30 cellular contexts compared by ENCODE assay signal in genomic region chr1:204640578-204640977, GRCh38. TPM values are rescaled to one million over a fixed set of nuclear protein-coding genes. Genes with fewer than 3 reads are reported as not detected.
"Had no signal": no experiment of that assay in that cellular context is flagged by ENCODE, and none has a peak within 500 bp of the region (broad histone marks: within the 10 kb centered on the region; RNA-seq: fewer than 3 reads in every experiment).

No MANE protein-coding gene starts in this region.

- H3K9me3 Mint-ChIP-seq: activated CD4-positive, alpha-beta memory T cell treated with anti-CD3 and anti-CD28 coated beads, Interleukin-2, amount 10 ng/mL, durations not matched to agents 7 days and 5 days; activated CD4-positive, alpha-beta T cell treated with anti-CD3 and anti-CD28 coated beads, Interleukin-2, amount 10 ng/mL, durations not matched to agents 7 days and 5 days; activated naive CD4-positive, alpha-beta T cell treated with anti-CD3 and anti-CD28 coated beads, Interleukin-2, amount 10 ng/mL, durations not matched to agents 7 days and 5 days; activated naive CD8-positive, alpha-beta T cell treated with anti-CD3 and anti-CD28 coated beads, Interleukin-2, amount 10 ng/mL, durations not matched to agents 7 days and 5 days; activated T-cell treated with anti-CD3 and anti-CD28 coated beads, Interleukin-2, amount 50 U/mL, for 24 hours; stimulated activated naive CD8-positive, alpha-beta T cell treated with anti-CD3 and anti-CD28 coated beads, Interleukin-15, amount 100 ng/mL, for 72 hours had no signal

- H3K27me3 Mint-ChIP-seq: activated naive CD8-positive, alpha-beta T cell treated with anti-CD3 and anti-CD28 coated beads, Interleukin-2, amount 10 ng/mL, durations not matched to agents 7 days and 5 days; activated T-cell treated with anti-CD3 and anti-CD28 coated beads, Interleukin-2, amount 50 U/mL, for 24 hours had no signal

- H3K36me3 Mint-ChIP-seq: activated naive CD4-positive, alpha-beta T cell treated with anti-CD3 and anti-CD28 coated beads, Interleukin-2, amount 10 ng/mL, durations not matched to agents 7 days and 5 days; activated naive CD8-positive, alpha-beta T cell treated with anti-CD3 and anti-CD28 coated beads, Interleukin-2, amount 10 ng/mL, durations not matched to agents 7 days and 5 days; stimulated activated memory B cell treated with anti-CD40 and anti-IgM and Interleukin-4, amounts not matched to agents 10 μg/mL and 1 μg/mL and 100 μg/mL, for 72 hours had no signal

- H3K36me3 ChIP-seq: ascending aorta, brain microvascular endothelial cell, gastrocnemius medialis, left ventricle myocardium inferior, thyroid gland, upper lobe of right lung had no signal

- H3K4me1 ChIP-seq: ascending aorta, gastrocnemius medialis, upper lobe of right lung had no signal

- H3K4me3 Mint-ChIP-seq: activated CD4-positive, alpha-beta memory T cell treated with anti-CD3 and anti-CD28 coated beads, Interleukin-2, amount 10 ng/mL, durations not matched to agents 7 days and 5 days; activated CD4-positive, alpha-beta T cell treated with anti-CD3 and anti-CD28 coated beads, Interleukin-2, amount 10 ng/mL, durations not matched to agents 7 days and 5 days; activated naive CD4-positive, alpha-beta T cell treated with anti-CD3 and anti-CD28 coated beads, Interleukin-2, amount 10 ng/mL, durations not matched to agents 7 days and 5 days; activated naive CD8-positive, alpha-beta T cell treated with anti-CD3 and anti-CD28 coated beads, Interleukin-2, amount 10 ng/mL, durations not matched to agents 7 days and 5 days; activated T-cell treated with anti-CD3 and anti-CD28 coated beads, Interleukin-2, amount 50 U/mL, for 24 hours; stimulated activated memory B cell treated with anti-CD40 and anti-IgM and Interleukin-4, amounts not matched to agents 10 μg/mL and 1 μg/mL and 100 μg/mL, for 72 hours; stimulated activated naive CD8-positive, alpha-beta T cell treated with anti-CD3 and anti-CD28 coated beads, Interleukin-15, amount 100 ng/mL, for 72 hours; T-helper 17 cell had no signal

- DNase-seq: activated CD4-positive, alpha-beta memory T cell treated with anti-CD3 and anti-CD28 coated beads, Interleukin-2, amount 10 ng/mL, durations not matched to agents 7 days and 5 days; activated CD4-positive, alpha-beta T cell treated with anti-CD3 and anti-CD28 coated beads for 1 hour; activated CD4-positive, alpha-beta T cell treated with anti-CD3 and anti-CD28 coated beads, Interleukin-2, amount 10 ng/mL, durations not matched to agents 7 days and 5 days; activated CD8-positive, alpha-beta memory T cell treated with anti-CD3 and anti-CD28 coated beads, Interleukin-2, amount 50 U/mL, for 48 hours; activated gamma-delta T cell; activated naive CD4-positive, alpha-beta T cell treated with anti-CD3 and anti-CD28 coated beads, Interleukin-2, amount 10 ng/mL, durations not matched to agents 7 days and 5 days; activated naive CD8-positive, alpha-beta T cell treated with anti-CD3 and anti-CD28 coated beads, Interleukin-2, amount 10 ng/mL, durations not matched to agents 7 days and 5 days; activated T-cell treated with anti-CD3 and anti-CD28 coated beads, Interleukin-2, amount 50 U/mL, for 24 hours; brain microvascular endothelial cell; dorsolateral prefrontal cortex; effector memory CD4-positive, alpha-beta T cell; gastrocnemius medialis; glutamatergic neuron; left ventricle myocardium inferior; occipital lobe; stimulated activated CD4-positive, alpha-beta T cell treated with anti-CD3 and anti-CD28 coated beads, Interleukin-1b, Interleukin-23, amount 100 ng/mL, for 48 hours; stimulated activated CD4-positive, alpha-beta T cell treated with anti-CD3 and anti-CD28 coated beads, Interleukin-4, amount 100 ng/mL, for 4 hours; stimulated activated CD8-positive, alpha-beta memory T cell treated with anti-CD3 and anti-CD28 coated beads, Interleukin-4, amount 100 ng/mL, for 48 hours; stimulated activated naive CD8-positive, alpha-beta T cell treated with anti-CD3 and anti-CD28 coated beads, Interleukin-15, amount 100 ng/mL, for 72 hours; substantia nigra; T-helper 17 cell; T1000; thyroid gland; upper lobe of right lung had no signal

- H3K27ac Mint-ChIP-seq: activated CD4-positive, alpha-beta memory T cell treated with anti-CD3 and anti-CD28 coated beads, Interleukin-2, amount 10 ng/mL, durations not matched to agents 7 days and 5 days; activated CD4-positive, alpha-beta T cell treated with anti-CD3 and anti-CD28 coated beads, Interleukin-2, amount 10 ng/mL, durations not matched to agents 7 days and 5 days; activated naive CD4-positive, alpha-beta T cell treated with anti-CD3 and anti-CD28 coated beads, Interleukin-2, amount 10 ng/mL, durations not matched to agents 7 days and 5 days; activated naive CD8-positive, alpha-beta T cell treated with anti-CD3 and anti-CD28 coated beads, Interleukin-2, amount 10 ng/mL, durations not matched to agents 7 days and 5 days; activated T-cell treated with anti-CD3 and anti-CD28 coated beads, Interleukin-2, amount 50 U/mL, for 24 hours; stimulated activated memory B cell treated with anti-CD40 and anti-IgM and Interleukin-4, amounts not matched to agents 10 μg/mL and 1 μg/mL and 100 μg/mL, for 72 hours; T-helper 17 cell had no signal

- FAIRE-seq: islet of Langerhans had no signal

- H3K9me3 ChIP-seq: ascending aorta, gastrocnemius medialis, left ventricle myocardium inferior, thyroid gland, upper lobe of right lung had no signal

- H3K27ac ChIP-seq: ascending aorta, brain microvascular endothelial cell, coronary artery, dorsolateral prefrontal cortex, gastrocnemius medialis, left ventricle myocardium inferior, skin epidermis, thyroid gland, upper lobe of right lung had no signal

- H3K4me1 Mint-ChIP-seq: activated CD4-positive, alpha-beta memory T cell treated with anti-CD3 and anti-CD28 coated beads, Interleukin-2, amount 10 ng/mL, durations not matched to agents 7 days and 5 days; activated CD4-positive, alpha-beta T cell treated with anti-CD3 and anti-CD28 coated beads, Interleukin-2, amount 10 ng/mL, durations not matched to agents 7 days and 5 days; activated naive CD4-positive, alpha-beta T cell treated with anti-CD3 and anti-CD28 coated beads, Interleukin-2, amount 10 ng/mL, durations not matched to agents 7 days and 5 days; activated naive CD8-positive, alpha-beta T cell treated with anti-CD3 and anti-CD28 coated beads, Interleukin-2, amount 10 ng/mL, durations not matched to agents 7 days and 5 days; stimulated activated memory B cell treated with anti-CD40 and anti-IgM and Interleukin-4, amounts not matched to agents 10 μg/mL and 1 μg/mL and 100 μg/mL, for 72 hours; stimulated activated naive CD8-positive, alpha-beta T cell treated with anti-CD3 and anti-CD28 coated beads, Interleukin-15, amount 100 ng/mL, for 72 hours; T-helper 17 cell had no signal

- H3K4me3 ChIP-seq: ascending aorta, coronary artery, dorsolateral prefrontal cortex, gastrocnemius medialis, left ventricle myocardium inferior, lung, skin epidermis, thyroid gland, upper lobe of right lung had no signal

- H3K27me3 ChIP-seq: ascending aorta, dorsolateral prefrontal cortex, gastrocnemius medialis, thyroid gland, upper lobe of right lung had no signal

RNA-seq across cellular contexts. Expression of gene LRRN2, which starts 45.0 kb away (rescaled TPM):
- total RNA-seq: activated CD4-positive, alpha-beta T cell treated with anti-CD3 and anti-CD28 coated beads, Interleukin-2, amount 10 ng/mL, durations not matched to agents 7 days and 5 days; activated naive CD8-positive, alpha-beta T cell treated with anti-CD3 and anti-CD28 coated beads, Interleukin-2, amount 10 ng/mL, durations not matched to agents 7 days and 5 days; T-helper 17 cell had no signal
